1 cellular context compared by ENCODE assay signal in the genomic region with DNA sequence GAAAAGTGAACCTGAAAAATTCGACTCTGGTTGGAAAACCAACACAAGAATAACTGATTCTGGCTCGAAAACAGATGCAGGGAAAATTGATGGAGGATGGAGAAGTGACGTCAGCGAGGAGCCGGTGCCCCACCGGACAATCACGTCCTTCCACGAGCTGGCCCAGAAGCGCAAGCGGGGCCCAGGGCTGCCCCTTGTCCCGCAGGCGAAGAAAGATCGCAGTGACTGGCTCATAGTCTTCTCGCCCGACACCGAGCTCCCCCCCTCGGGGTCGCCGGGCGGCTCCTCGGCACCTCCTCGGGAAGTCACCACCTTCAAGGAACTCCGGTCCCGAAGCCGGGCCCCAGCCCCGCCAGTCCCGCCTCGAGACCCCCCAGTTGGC.
TF ChIP-seq lines count a peak whose summit lies in the region.

No MANE protein-coding gene starts in this region.

TF ChIP-seq in GM23338, 12 proteins besides CTCF, POLR2A, EP300 and RAD21:
- TF ChIP-seq, protein P1, sequence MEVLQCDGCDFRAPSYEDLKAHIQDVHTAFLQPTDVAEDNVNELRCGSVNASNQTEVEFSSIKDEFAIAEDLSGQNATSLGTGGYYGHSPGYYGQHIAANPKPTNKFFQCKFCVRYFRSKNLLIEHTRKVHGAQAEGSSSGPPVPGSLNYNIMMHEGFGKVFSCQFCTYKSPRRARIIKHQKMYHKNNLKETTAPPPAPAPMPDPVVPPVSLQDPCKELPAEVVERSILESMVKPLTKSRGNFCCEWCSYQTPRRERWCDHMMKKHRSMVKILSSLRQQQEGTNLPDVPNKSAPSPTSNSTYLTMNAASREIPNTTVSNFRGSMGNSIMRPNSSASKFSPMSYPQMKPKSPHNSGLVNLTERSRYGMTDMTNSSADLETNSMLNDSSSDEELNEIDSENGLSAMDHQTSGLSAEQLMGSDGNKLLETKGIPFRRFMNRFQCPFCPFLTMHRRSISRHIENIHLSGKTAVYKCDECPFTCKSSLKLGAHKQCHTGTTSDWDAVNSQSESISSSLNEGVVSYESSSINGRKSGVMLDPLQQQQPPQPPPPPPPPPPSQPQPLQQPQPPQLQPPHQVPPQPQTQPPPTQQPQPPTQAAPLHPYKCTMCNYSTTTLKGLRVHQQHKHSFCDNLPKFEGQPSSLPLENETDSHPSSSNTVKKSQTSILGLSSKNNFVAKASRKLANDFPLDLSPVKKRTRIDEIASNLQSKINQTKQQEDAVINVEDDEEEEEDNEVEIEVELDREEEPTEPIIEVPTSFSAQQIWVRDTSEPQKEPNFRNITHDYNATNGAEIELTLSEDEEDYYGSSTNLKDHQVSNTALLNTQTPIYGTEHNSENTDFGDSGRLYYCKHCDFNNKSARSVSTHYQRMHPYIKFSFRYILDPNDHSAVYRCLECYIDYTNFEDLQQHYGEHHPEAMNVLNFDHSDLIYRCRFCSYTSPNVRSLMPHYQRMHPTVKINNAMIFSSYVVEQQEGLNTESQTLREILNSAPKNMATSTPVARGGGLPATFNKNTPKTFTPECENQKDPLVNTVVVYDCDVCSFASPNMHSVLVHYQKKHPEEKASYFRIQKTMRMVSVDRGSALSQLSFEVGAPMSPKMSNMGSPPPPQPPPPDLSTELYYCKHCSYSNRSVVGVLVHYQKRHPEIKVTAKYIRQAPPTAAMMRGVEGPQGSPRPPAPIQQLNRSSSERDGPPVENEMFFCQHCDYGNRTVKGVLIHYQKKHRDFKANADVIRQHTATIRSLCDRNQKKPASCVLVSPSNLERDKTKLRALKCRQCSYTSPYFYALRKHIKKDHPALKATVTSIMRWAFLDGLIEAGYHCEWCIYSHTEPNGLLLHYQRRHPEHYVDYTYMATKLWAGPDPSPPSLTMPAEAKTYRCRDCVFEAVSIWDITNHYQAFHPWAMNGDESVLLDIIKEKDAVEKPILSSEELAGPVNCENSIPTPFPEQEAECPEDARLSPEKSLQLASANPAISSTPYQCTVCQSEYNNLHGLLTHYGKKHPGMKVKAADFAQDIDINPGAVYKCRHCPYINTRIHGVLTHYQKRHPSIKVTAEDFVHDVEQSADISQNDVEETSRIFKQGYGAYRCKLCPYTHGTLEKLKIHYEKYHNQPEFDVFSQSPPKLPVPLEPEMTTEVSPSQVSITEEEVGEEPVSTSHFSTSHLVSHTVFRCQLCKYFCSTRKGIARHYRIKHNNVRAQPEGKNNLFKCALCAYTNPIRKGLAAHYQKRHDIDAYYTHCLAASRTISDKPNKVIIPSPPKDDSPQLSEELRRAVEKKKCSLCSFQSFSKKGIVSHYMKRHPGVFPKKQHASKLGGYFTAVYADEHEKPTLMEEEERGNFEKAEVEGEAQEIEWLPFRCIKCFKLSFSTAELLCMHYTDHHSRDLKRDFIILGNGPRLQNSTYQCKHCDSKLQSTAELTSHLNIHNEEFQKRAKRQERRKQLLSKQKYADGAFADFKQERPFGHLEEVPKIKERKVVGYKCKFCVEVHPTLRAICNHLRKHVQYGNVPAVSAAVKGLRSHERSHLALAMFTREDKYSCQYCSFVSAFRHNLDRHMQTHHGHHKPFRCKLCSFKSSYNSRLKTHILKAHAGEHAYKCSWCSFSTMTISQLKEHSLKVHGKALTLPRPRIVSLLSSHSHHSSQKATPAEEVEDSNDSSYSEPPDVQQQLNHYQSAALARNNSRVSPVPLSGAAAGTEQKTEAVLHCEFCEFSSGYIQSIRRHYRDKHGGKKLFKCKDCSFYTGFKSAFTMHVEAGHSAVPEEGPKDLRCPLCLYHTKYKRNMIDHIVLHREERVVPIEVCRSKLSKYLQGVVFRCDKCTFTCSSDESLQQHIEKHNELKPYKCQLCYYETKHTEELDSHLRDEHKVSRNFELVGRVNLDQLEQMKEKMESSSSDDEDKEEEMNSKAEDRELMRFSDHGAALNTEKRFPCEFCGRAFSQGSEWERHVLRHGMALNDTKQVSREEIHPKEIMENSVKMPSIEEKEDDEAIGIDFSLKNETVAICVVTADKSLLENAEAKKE (CRISPR knock-in tag; IDR thresholded peaks at IDR 0.05) = no peak
- TF ChIP-seq CREB1 (CRISPR knock-in tag; IDR thresholded peaks at IDR 0.05; ENCODE audit: low read depth) = peak; percentile 52; the same call in 1 of the 2 replicates
TF ChIP-seq in GM23338: peak in this region for 1.
